In the genomic region with DNA sequence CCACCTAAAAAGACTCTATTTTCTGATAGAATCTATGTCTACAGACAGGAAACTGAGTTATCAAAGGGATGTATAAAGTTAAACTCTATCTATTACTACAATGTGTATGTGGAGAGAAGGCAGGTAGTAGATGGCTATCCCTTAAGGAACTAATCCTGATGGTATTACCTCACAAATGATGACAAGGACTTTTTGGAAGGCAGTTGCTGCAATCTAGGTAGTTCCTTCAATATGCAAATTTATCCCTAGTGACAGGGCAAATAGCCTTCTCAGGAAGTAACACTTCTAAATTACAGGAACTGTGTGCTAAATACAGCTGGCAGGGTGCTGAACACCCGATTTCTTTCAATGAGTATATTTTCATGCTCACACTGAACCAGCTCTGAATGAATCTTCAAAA, we compare ENCODE assay signal across 19 cellular contexts.
"Had no signal": no experiment of that assay in that cellular context is flagged by ENCODE, and none has a peak within 500 bp of the region (broad histone marks: within the 10 kb centered on the region; RNA-seq: fewer than 3 reads in every experiment).

No MANE protein-coding gene starts in this region.

- ATAC-seq: activated CD4-positive, CD25-positive, alpha-beta regulatory T cell treated with anti-CD3 and anti-CD28 coated beads, Interleukin-2, amount 50 U/mL, for 24 hours; activated T-cell treated with anti-CD3 and anti-CD28 coated beads, Interleukin-2, amount 50 U/mL, for 72 hours; gastrocnemius medialis; heart left ventricle; left ventricle myocardium superior; stimulated activated naive CD8-positive, alpha-beta T cell treated with anti-CD3 and anti-CD28 coated beads, Interleukin-15, Interleukin-2, amounts not matched to agents 100 U/mL and 50 U/mL, for 24 hours had no signal

- H3K27me3 Mint-ChIP-seq: progenitor cell of endocrine pancreas had no signal

- H3K4me3 Mint-ChIP-seq: activated T-cell treated with anti-CD3 and anti-CD28 coated beads, Interleukin-2, amount 50 U/mL, for 72 hours; immature natural killer cell; naive B cell; neural crest cell had no signal

- H3K4me3 ChIP-seq: breast epithelium, coronary artery, gastrocnemius medialis, heart left ventricle, tibial artery had no signal

- H3K4me1 Mint-ChIP-seq: immature natural killer cell, naive B cell had no signal

- H3K9me3 Mint-ChIP-seq: activated T-cell treated with anti-CD3 and anti-CD28 coated beads, Interleukin-2, amount 50 U/mL, for 72 hours; immature natural killer cell had no signal

- H3K36me3 Mint-ChIP-seq: immature natural killer cell, naive B cell had no signal

- H3K27ac Mint-ChIP-seq: activated T-cell treated with anti-CD3 and anti-CD28 coated beads, Interleukin-2, amount 50 U/mL, for 72 hours; immature natural killer cell; naive B cell; progenitor cell of endocrine pancreas had no signal

- H3K36me3 ChIP-seq: breast epithelium, gastrocnemius medialis, heart left ventricle, tibial artery had no signal

- H3K4me1 ChIP-seq: breast epithelium, gastrocnemius medialis, heart left ventricle, tibial artery had no signal

- DNase-seq: activated CD4-positive, alpha-beta T cell treated with anti-CD3 and anti-CD28 coated beads, Interleukin-2, amount 50 U/mL, for 1 hour; activated effector memory CD4-positive, alpha-beta T cell treated with anti-CD3 and anti-CD28 coated beads, Interleukin-2, amount 50 U/mL, for 16 hours; activated naive CD4-positive, alpha-beta T cell treated with anti-CD3 and anti-CD28 coated beads, Interleukin-2, amount 50 U/mL, for 16 hours; activated T-cell treated with anti-CD3 and anti-CD28 coated beads, Interleukin-2, amount 50 U/mL, for 72 hours; gastrocnemius medialis; heart left ventricle; immature natural killer cell; left ventricle myocardium superior; naive B cell; stimulated activated CD4-positive, alpha-beta T cell treated with anti-CD3 and anti-CD28 coated beads, Interleukin-2, amount 100 ng/mL, for 24 hours; stimulated activated naive CD8-positive, alpha-beta T cell treated with anti-CD3 and anti-CD28 coated beads, Interleukin-15, Interleukin-2, amounts not matched to agents 100 U/mL and 50 U/mL, for 24 hours; substantia nigra; T-helper 9 cell; tibial artery had no signal

- H3K27me3 ChIP-seq: breast epithelium, gastrocnemius medialis, heart left ventricle, tibial artery had no signal

- H3K27ac ChIP-seq: breast epithelium, coronary artery, gastrocnemius medialis, heart left ventricle, tibial artery had no signal

- H3K9me3 ChIP-seq: gastrocnemius medialis, tibial artery had no signal
